Comparison of ENCODE assay signal across 19 cellular contexts in genomic region chr4:38028556-38028955, GRCh38.
DNase-seq lines count a peak whose midpoint lies in the region; ATAC-seq and TF ChIP-seq lines count a peak whose summit lies in the region.
"Had no signal": no experiment of that assay in that cellular context is flagged by ENCODE, and none has a peak within 500 bp of the region (broad histone marks: within the 10 kb centered on the region; RNA-seq: fewer than 3 reads in every experiment).

No MANE protein-coding gene starts in this region.

- TF ChIP-seq CTCF in astrocyte of the spinal cord (IDR thresholded peaks at IDR 0.05; ENCODE audit: low read depth, low read length), result no peak
- no peak for TF ChIP-seq CTCF in omental fat pad (IDR thresholded peaks at IDR 0.05)

- peak; percentile 34 for DNase-seq in astrocyte of the spinal cord (ENCODE audit: low read depth, low spot score)
- DNase-seq in kidney glomerular epithelial cell (lab: John Stamatoyannopoulos, UW), result peak; percentile 10
- no peak for DNase-seq in omental fat pad (ENCODE audit: low spot score)
- no peak for DNase-seq in cardiac septum (ENCODE audit: low spot score)
- DNase-seq in stimulated activated naive CD8-positive, alpha-beta T cell treated with anti-CD3 and anti-CD28 coated beads, Interleukin-15, Interleukin-2, amounts not matched to agents 100 U/mL and 50 U/mL, for 24 hours, result no peak
- DNase-seq in NCI-H1417 (lab: John Stamatoyannopoulos, UW), result no peak
- no peak for DNase-seq in sciatic nerve (ENCODE audit: low spot score)
- DNase-seq: CD8-positive, alpha-beta memory T cell; DMS79; H7; Karpas-422; NCI-H1048; NCI-H1436 treated with DMSO at 0.1 percent for 48 hours; NCI-H2029; NCI-H345; NCI-H526; PC-9 had no signal

- ATAC-seq in omental fat pad (ENCODE audit: low FRiP score) (peak; percentile 76), sciatic nerve (no peak)
- no peak for ATAC-seq in stimulated activated naive CD8-positive, alpha-beta T cell treated with anti-CD3 and anti-CD28 coated beads, Interleukin-15, Interleukin-2, amounts not matched to agents 100 U/mL and 50 U/mL, for 24 hours

- intact Hi-C loops in cardiac septum (cut with DNase I), result loop anchor here (10.0 kb wide), 1 partner anchor 424 kb away; no protein-coding TSS in a partner anchor
- intact Hi-C loops in sciatic nerve (cut with DNase I), result no loop called here

- in situ Hi-C loops in astrocyte of the spinal cord (cut with HindIII; ENCODE audit: low sequenced_read_pairs), result no loop called here

- no peak overlapping the region for H3K4me3 ChIP-seq in astrocyte of the spinal cord (ENCODE audit: low read depth, low read length)
- H3K4me3 ChIP-seq: BLaER1 treated with 17β-estradiol and CSF1 and Interleukin-3, amounts not matched to agents 10 nM and 100 nM; PC-9; SJSA1 had no signal

Comparison
In these comparisons a context has a peak if more than half of its experiments do, and no peak if none do; other contexts are left out.
1. DNase-seq: peak in astrocyte of the spinal cord (single experiment) and kidney glomerular epithelial cell (single experiment); none in omental fat pad (single experiment), cardiac septum (single experiment), stimulated activated naive CD8-positive, alpha-beta T cell treated with anti-CD3 and anti-CD28 coated beads, Interleukin-15, Interleukin-2, amounts not matched to agents 100 U/mL and 50 U/mL, for 24 hours (single experiment), NCI-H1417 (0 of 3) and sciatic nerve (single experiment).